Comparison of ENCODE assay signal across 13 cellular contexts in the genomic region with DNA sequence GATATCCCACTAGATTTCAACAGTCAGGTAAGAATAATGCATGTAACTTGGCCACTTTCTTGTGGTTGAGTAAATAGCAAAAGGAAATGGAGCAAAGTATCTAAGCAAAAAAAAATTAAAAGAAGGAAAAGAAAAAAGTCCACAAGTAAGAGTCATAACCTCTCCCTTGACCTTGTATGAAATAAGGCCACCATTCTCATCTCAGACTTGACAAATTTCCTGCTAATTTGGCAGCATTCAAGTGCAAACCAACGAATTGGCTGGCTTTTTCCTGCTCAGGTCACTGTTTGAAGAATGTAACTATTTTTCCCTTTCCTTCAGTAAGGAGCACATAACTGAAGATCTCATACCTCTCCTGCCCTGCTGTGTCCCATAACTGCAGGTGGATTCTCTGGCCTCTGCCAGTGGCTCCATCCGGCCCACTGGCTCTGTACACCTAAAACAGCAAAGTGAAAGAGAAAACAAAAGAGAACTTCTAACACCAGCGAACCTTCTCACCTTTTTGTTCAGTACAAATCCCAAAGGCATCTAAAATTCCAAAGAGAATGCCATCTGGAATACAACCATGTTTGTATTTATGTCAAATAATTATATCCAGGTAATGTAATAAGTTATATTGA. TPM values are rescaled to one million over a fixed set of nuclear protein-coding genes. Genes with fewer than 3 reads are reported as not detected.
DNase-seq lines count a peak whose midpoint lies in the region; ATAC-seq and TF ChIP-seq lines count a peak whose summit lies in the region.
"Had no signal": no experiment of that assay in that cellular context is flagged by ENCODE, and none has a peak within 500 bp of the region (broad histone marks: within the 10 kb centered on the region; RNA-seq: fewer than 3 reads in every experiment).

No MANE protein-coding gene starts in this region.

- H3K27ac Mint-ChIP-seq in dendritic cell treated with granulocyte-macrophage colony-stimulating factor and Interleukin-4, amounts not matched to agents 40 ng/mL and 50 ng/mL, for 4 days = peak overlapping the region; percentile 48
- peak overlapping the region; percentile 84 to 91 for H3K27ac Mint-ChIP-seq in natural killer cell

- intact Hi-C loops in dendritic cell treated with granulocyte-macrophage colony-stimulating factor and Interleukin-4, amounts not matched to agents 40 ng/mL and 50 ng/mL, for 4 days (cut with micrococcal nuclease) = no loop called here
- intact Hi-C loops in natural killer cell (cut with micrococcal nuclease) = no loop called here

- peak; percentile 54 to 92 (median 71) for ATAC-seq in natural killer cell
- no peak for ATAC-seq in GM21723 (IDR thresholded peaks at IDR 0.05; ENCODE audit: unreplicated experiment)
- ATAC-seq: body of pancreas had no signal

- no peaks in the 10 kb centered on the region for H3K9me3 Mint-ChIP-seq in dendritic cell treated with granulocyte-macrophage colony-stimulating factor and Interleukin-4, amounts not matched to agents 40 ng/mL and 50 ng/mL, for 4 days
- no peaks in the 10 kb centered on the region for H3K9me3 Mint-ChIP-seq in natural killer cell

- TF ChIP-seq CTCF in natural killer cell (IDR thresholded peaks at IDR 0.05) = no peak

- no peaks in the 10 kb centered on the region for H3K27me3 Mint-ChIP-seq in dendritic cell treated with granulocyte-macrophage colony-stimulating factor and Interleukin-4, amounts not matched to agents 40 ng/mL and 50 ng/mL, for 4 days
- H3K27me3 Mint-ChIP-seq in natural killer cell (ENCODE audit: low read depth in 2 of 2) = no peaks in the 10 kb centered on the region

- peaks cover 15% of the 10 kb centered on the region for H3K36me3 Mint-ChIP-seq in dendritic cell treated with granulocyte-macrophage colony-stimulating factor and Interleukin-4, amounts not matched to agents 40 ng/mL and 50 ng/mL, for 4 days (ENCODE audit: low read depth)
- H3K36me3 Mint-ChIP-seq in natural killer cell = peaks cover 9% of the 10 kb centered on the region

- DNase-seq in EL = peak; percentile 13
- DNase-seq in NCI-H226 = peak; percentile 23
- no peak for DNase-seq in natural killer cell
- DNase-seq in NCI-H1930 (lab: John Stamatoyannopoulos, UW) = no peak
- no peak for DNase-seq in stimulated activated CD8-positive, alpha-beta memory T cell treated with anti-CD3 and anti-CD28 coated beads, Interleukin-4, amount 100 ng/mL, for 48 hours
- DNase-seq in effector CD8-positive, alpha-beta T cell (lab: John Stamatoyannopoulos, UW) = no peak
- DNase-seq: activated T-cell treated with anti-CD3 and anti-CD28 coated beads, Interleukin-2, amount 50 U/mL, for 48 hours; body of pancreas; COR-L47; kidney glomerular epithelial cell; NCI-H2171 treated with DMSO at 0.1 percent for 48 hours had no signal

- peaks cover 9% of the 10 kb centered on the region for H3K4me1 Mint-ChIP-seq in dendritic cell treated with granulocyte-macrophage colony-stimulating factor and Interleukin-4, amounts not matched to agents 40 ng/mL and 50 ng/mL, for 4 days (ENCODE audit: low read depth)
- peaks cover 30 to 33% of the 10 kb centered on the region in 2 donors for H3K4me1 Mint-ChIP-seq in natural killer cell

- H3K4me3 Mint-ChIP-seq in dendritic cell treated with granulocyte-macrophage colony-stimulating factor and Interleukin-4, amounts not matched to agents 40 ng/mL and 50 ng/mL, for 4 days = no peak overlapping the region
- H3K4me3 Mint-ChIP-seq in natural killer cell = peak overlapping the region; percentile 52

RNA-seq across cellular contexts. Expression of a gene that starts 33.4 kb away (rescaled TPM):
- total RNA-seq in natural killer cell = 100 to 1,000 TPM in 2 of 3 donors, 10 to 100 TPM in 1; 97.4 to 102 (median 102) TPM

RNA-seq across cellular contexts. Expression of a gene that starts 59.5 kb away (rescaled TPM):
- 100 to 1,000 TPM in 1 of 3 donors, 10 to 100 TPM in 2; 90.0 to 111 (median 98.1) TPM for total RNA-seq in natural killer cell

Comparison
In these comparisons a context has a peak if more than half of its experiments do, and no peak if none do; other contexts are left out.
1. DNase-seq: peak in EL (single experiment) and NCI-H226 (single experiment); none in natural killer cell (single experiment), NCI-H1930 (0 of 2), stimulated activated CD8-positive, alpha-beta memory T cell treated with anti-CD3 and anti-CD28 coated beads, Interleukin-4, amount 100 ng/mL, for 48 hours (single experiment) and effector CD8-positive, alpha-beta T cell (single experiment).